Comparison of ENCODE assay signal across 22 cellular contexts in genomic region chr2:3325458-3326181, GRCh38.
"Had no signal": no experiment of that assay in that cellular context is flagged by ENCODE, and none has a peak within 500 bp of the region (broad histone marks: within the 10 kb centered on the region; RNA-seq: fewer than 3 reads in every experiment).

No MANE protein-coding gene starts in this region.

- H3K9me3 ChIP-seq: breast epithelium, colonic mucosa, esophagus muscularis mucosa, tibial nerve had no signal

- H3K9me3 Mint-ChIP-seq: activated naive CD8-positive, alpha-beta T cell treated with anti-CD3 and anti-CD28 coated beads, Interleukin-2, amount 10 ng/mL, durations not matched to agents 7 days and 5 days; activated T-helper 17 cell treated with anti-CD3 and anti-CD28 coated beads, Interleukin-2, amount 50 U/mL, for 72 hours; central memory CD8-positive, alpha-beta T cell had no signal

- H3K27me3 ChIP-seq: breast epithelium, colonic mucosa, dorsolateral prefrontal cortex, esophagus muscularis mucosa, tibial nerve had no signal

- H3K4me3 Mint-ChIP-seq: activated naive CD8-positive, alpha-beta T cell treated with anti-CD3 and anti-CD28 coated beads, Interleukin-2, amount 10 ng/mL, durations not matched to agents 7 days and 5 days; activated T-helper 17 cell treated with anti-CD3 and anti-CD28 coated beads, Interleukin-2, amount 50 U/mL, for 72 hours; central memory CD8-positive, alpha-beta T cell; effector memory CD8-positive, alpha-beta T cell; memory B cell; nephron; stimulated activated naive CD8-positive, alpha-beta T cell treated with anti-CD3 and anti-CD28 coated beads, Interleukin-15, amount 100 ng/mL, for 72 hours had no signal

- H3K27ac Mint-ChIP-seq: activated naive CD8-positive, alpha-beta T cell treated with anti-CD3 and anti-CD28 coated beads, Interleukin-2, amount 10 ng/mL, durations not matched to agents 7 days and 5 days; nephron had no signal

- H3K4me1 Mint-ChIP-seq: nephron had no signal

- H3K4me3 ChIP-seq: breast epithelium, colonic mucosa, dorsolateral prefrontal cortex, esophagus muscularis mucosa, tibial nerve had no signal

- H3K27me3 Mint-ChIP-seq: activated naive CD8-positive, alpha-beta T cell treated with anti-CD3 and anti-CD28 coated beads, Interleukin-2, amount 10 ng/mL, durations not matched to agents 7 days and 5 days; activated T-helper 17 cell treated with anti-CD3 and anti-CD28 coated beads, Interleukin-2, amount 50 U/mL, for 72 hours; central memory CD8-positive, alpha-beta T cell; effector memory CD8-positive, alpha-beta T cell; memory B cell; stimulated activated naive CD8-positive, alpha-beta T cell treated with anti-CD3 and anti-CD28 coated beads, Interleukin-15, amount 100 ng/mL, for 72 hours had no signal

- ATAC-seq: activated T-helper 17 cell treated with anti-CD3 and anti-CD28 coated beads, Interleukin-2, amount 50 U/mL, for 72 hours; effector memory CD8-positive, alpha-beta T cell; left ventricle myocardium superior had no signal

- H3K36me3 ChIP-seq: breast epithelium, colonic mucosa had no signal

- H3K4me1 ChIP-seq: breast epithelium, colonic mucosa, esophagus muscularis mucosa, tibial nerve had no signal

- H3K27ac ChIP-seq: breast epithelium, colonic mucosa, dorsolateral prefrontal cortex, esophagus muscularis mucosa, tibial nerve had no signal

- DNase-seq: activated naive CD4-positive, alpha-beta T cell treated with Interleukin-2 at 50 U/mL for 16 hours; activated naive CD8-positive, alpha-beta T cell treated with anti-CD3 and anti-CD28 coated beads, Interleukin-2, amount 10 ng/mL, durations not matched to agents 7 days and 5 days; activated T-cell treated with anti-CD3 and anti-CD28 coated beads, Interleukin-2, amount 50 U/mL, for 1 hour; amniotic stem cell; colonic mucosa; effector memory CD8-positive, alpha-beta T cell; glutamatergic neuron; hypothalamus; left ventricle myocardium superior; nucleus accumbens; retina; stimulated activated CD4-positive, alpha-beta T cell treated with anti-CD3 and anti-CD28 coated beads, Interleukin-4, amount 100 ng/mL, for 4 hours; stimulated activated naive CD8-positive, alpha-beta T cell treated with anti-CD3 and anti-CD28 coated beads, Interleukin-15, amount 100 ng/mL, for 72 hours; T-helper 9 cell had no signal
